In the genomic region with DNA sequence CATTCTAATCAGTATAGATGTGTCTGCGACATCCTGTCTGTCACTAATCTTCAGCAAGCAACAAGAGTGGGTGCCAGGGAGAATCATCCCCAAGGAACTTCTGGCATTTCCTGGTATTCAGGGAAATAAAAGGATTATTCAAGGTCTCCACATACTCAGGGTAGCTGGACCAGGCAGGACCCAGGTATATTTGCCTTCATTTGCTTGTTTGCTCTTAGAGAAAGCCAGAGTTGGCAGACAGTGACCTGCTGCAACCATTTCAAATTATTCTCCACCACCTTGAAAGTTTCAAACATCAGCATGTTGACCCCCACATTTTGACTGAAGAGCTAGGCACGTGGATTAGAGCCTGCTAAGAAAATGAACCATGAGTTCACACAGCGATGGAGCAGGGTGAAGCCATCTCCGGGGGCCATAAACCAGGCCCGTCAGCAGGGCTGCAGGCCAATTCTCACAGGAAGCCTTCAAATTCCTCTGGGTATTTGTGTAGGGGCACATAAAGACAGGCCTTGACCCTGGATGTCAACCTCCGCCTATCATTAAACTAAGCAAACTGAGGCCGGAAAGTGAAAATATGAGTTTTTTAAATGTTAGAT, we compare ENCODE assay signal across 11 cellular contexts. TPM values are rescaled to one million over a fixed set of nuclear protein-coding genes. Genes with fewer than 3 reads are reported as not detected.
A peak's percentile ranks its signal among the peaks of the same experiment; 100 is the strongest.
DNase-seq lines count a peak whose midpoint lies in the region; ATAC-seq and TF ChIP-seq lines count a peak whose summit lies in the region.
"Had no signal": no experiment of that assay in that cellular context is flagged by ENCODE, and none has a peak within 500 bp of the region (broad histone marks: within the 10 kb centered on the region; RNA-seq: fewer than 3 reads in every experiment).

No MANE protein-coding gene starts in this region.

- H3K27me3 Mint-ChIP-seq in osteocyte (ENCODE audit: unreplicated experiment), result no peaks in the 10 kb centered on the region

- no peaks in the 10 kb centered on the region for H3K9me3 Mint-ChIP-seq in osteocyte (ENCODE audit: unreplicated experiment)

- ATAC-seq in Right ventricle myocardium superior (ENCODE audit: poor library complexity) (peak; percentile 12), GM18505 (IDR thresholded peaks at IDR 0.05; ENCODE audit: unreplicated experiment) (no peak), HG03460 (IDR thresholded peaks at IDR 0.05; ENCODE audit: unreplicated experiment) (no peak)

- intact Hi-C loops in Right ventricle myocardium superior (cut with DNase I), result no loop called here

- no peaks in the 10 kb centered on the region for H4K20me1 ChIP-seq in SK-N-SH (ENCODE audit: insufficient read depth)

- no peak overlapping the region; a peak in 1 of 4 replicates for H3K4me3 ChIP-seq in SK-N-SH (ENCODE audit: low read depth in 2 of 2, low read length in 1 of 2)
- H3K4me3 ChIP-seq: SJCRH30 had no signal

- H3F3A ChIP-seq in SK-N-SH (replicated peaks; ENCODE audit: insufficient read depth), result peaks cover 67% of the 10 kb centered on the region

- H3K36me3 Mint-ChIP-seq in osteocyte (ENCODE audit: unreplicated experiment), result peaks cover 49% of the 10 kb centered on the region

- TF ChIP-seq CTCF in SK-N-SH (IDR thresholded peaks at IDR 0.05) (no peak), osteocyte (IDR thresholded peaks at IDR 0.05) (no peak)

- peak overlapping the region; percentile 46 for H3K4me3 Mint-ChIP-seq in osteocyte (ENCODE audit: unreplicated experiment)

- no peak for TF ChIP-seq EP300 in SK-N-SH (IDR thresholded peaks at IDR 0.05; ENCODE audit: borderline replicate concordance in 1 of 2, low read depth in 1 of 2, low read length in 1 of 2)

- H3K9ac ChIP-seq in SK-N-SH, result peak overlapping the region; percentile 38; the same call in 1 of the 2 replicates

- peaks cover 3 to 6% of the 10 kb centered on the region in 2 experiments for H3K36me3 ChIP-seq in SK-N-SH (replicated peaks in 1 of 2; ENCODE audit: control insufficient read depth in 1 of 2, insufficient read depth in 2 of 2, low read length in 1 of 2)

- H3K4me2 ChIP-seq in SK-N-SH, result peak overlapping the region; percentile 71

- CTCF ChIA-PET in SK-N-SH (lab: Yijun Ruan, JAX), result interaction anchor here (1.6 to 2.0 kb wide), 2 partner anchors 33 to 54 kb away, joined by 7 read pairs; partner anchors contain the start of gene TRAM2

- TF ChIP-seq POLR2A in GM18505 (IDR thresholded peaks at IDR 0.05; ENCODE audit: borderline replicate concordance, extremely low read depth, insufficient read depth, insufficient read length), result no peak

- H2AFZ ChIP-seq in SK-N-SH (ENCODE audit: low read depth), result no peak overlapping the region

- peak overlapping the region; percentile 87 for H3K27ac ChIP-seq in SK-N-SH (ENCODE audit: low read depth in 2 of 2, low read length in 1 of 2)
- H3K27ac ChIP-seq: SJCRH30 had no signal

- POLR2A ChIA-PET in SK-N-SH (lab: Yijun Ruan, JAX), result interaction anchor here (1.4 kb wide), 1 partner anchor 33 kb away, joined by 4 read pairs; the partner anchor contains the start of gene TRAM2

- H3K9me3 ChIP-seq in SK-N-SH, result no peaks in the 10 kb centered on the region
- H3K9me3 ChIP-seq: SJCRH30 had no signal

- peaks cover 85% of the 10 kb centered on the region for H3K79me2 ChIP-seq in SK-N-SH (ENCODE audit: insufficient read depth)

- H3K27me3 ChIP-seq in SK-N-SH (ENCODE audit: insufficient read depth), result no peaks in the 10 kb centered on the region
- H3K27me3 ChIP-seq: SJCRH30 had no signal

- H3K4me1 ChIP-seq in SK-N-SH (ENCODE audit: control insufficient read depth in 1 of 2, insufficient read depth in 2 of 2, low read depth in 1 of 2, low read length in 1 of 2), result peaks cover 72 to 86% of the 10 kb centered on the region in 2 experiments

- TF ChIP-seq RAD21 in SK-N-SH (IDR thresholded peaks at IDR 0.05; ENCODE audit: low read length), result no peak

- H3K27ac Mint-ChIP-seq in osteocyte (ENCODE audit: unreplicated experiment), result peak overlapping the region; percentile 92

- peaks cover 100% of the 10 kb centered on the region for H3K4me1 Mint-ChIP-seq in osteocyte (ENCODE audit: unreplicated experiment)

- no peaks in the 10 kb centered on the region for H3K9me2 ChIP-seq in SK-N-SH

- DNase-seq in Daoy (ENCODE audit: low read depth) (peak; percentile 56), SK-N-SH (no peak), Right ventricle myocardium superior (no peak), osteocyte (ENCODE audit: extremely low spot score, unreplicated experiment) (no peak), HT-29 (ENCODE audit: low spot score) (no peak), CD1c-positive myeloid dendritic cell (ENCODE audit: extremely low spot score) (no peak)
- DNase-seq: activated T-cell treated with anti-CD3 and anti-CD28 coated beads for 4 hours; SJCRH30; stimulated activated CD4-positive, alpha-beta T cell treated with anti-CD3 and anti-CD28 coated beads, Interleukin-1b, Interleukin-23, amount 100 ng/mL, for 48 hours had no signal

- 55% methylated on average over 7 of the region's 7 CpGs for WGBS in SK-N-SH (ENCODE audit: low lambda C conversion rate)

TF ChIP-seq in SK-N-SH, 30 proteins besides CTCF, POLR2A, EP300 and RAD21 (continues in another document):
- TF ChIP-seq MXI1 (IDR thresholded peaks at IDR 0.05; ENCODE audit: low read depth, low read length) (no peak), POLR2AphosphoS5 (IDR thresholded peaks at IDR 0.05; ENCODE audit: low read depth, low read length) (0 out of 2 replicates have a peak, but pooled peaks have one; percentile 14), MAX (IDR thresholded peaks at IDR 0.05; ENCODE audit: low read depth) (no peak), GATA2 (CRISPR knock-in tag; IDR thresholded peaks at IDR 0.05) (no peak), RCOR1 (IDR thresholded peaks at IDR 0.05; ENCODE audit: low read length) (no peak), YY1 (IDR thresholded peaks at IDR 0.05; ENCODE audit: low read depth) (no peak), PBX3 (IDR thresholded peaks at IDR 0.05) (peak; percentile 66), RXRA (IDR thresholded peaks at IDR 0.05; ENCODE audit: borderline replicate concordance, low read depth) (peak; percentile 18; the same call in 1 of the 2 replicates), TCF12 (IDR thresholded peaks at IDR 0.05) (peak; percentile 41; the same call in 1 of the 2 replicates), EZH2phosphoT487 (IDR thresholded peaks at IDR 0.05; ENCODE audit: borderline replicate concordance, low read depth) (no peak), NFIC (IDR thresholded peaks at IDR 0.05; ENCODE audit: borderline replicate concordance) (peak; percentile 64; the same call in 1 of the 2 replicates), MEF2A (IDR thresholded peaks at IDR 0.05; ENCODE audit: borderline replicate concordance, low read depth) (no peak)
- TF ChIP-seq, protein P1, sequence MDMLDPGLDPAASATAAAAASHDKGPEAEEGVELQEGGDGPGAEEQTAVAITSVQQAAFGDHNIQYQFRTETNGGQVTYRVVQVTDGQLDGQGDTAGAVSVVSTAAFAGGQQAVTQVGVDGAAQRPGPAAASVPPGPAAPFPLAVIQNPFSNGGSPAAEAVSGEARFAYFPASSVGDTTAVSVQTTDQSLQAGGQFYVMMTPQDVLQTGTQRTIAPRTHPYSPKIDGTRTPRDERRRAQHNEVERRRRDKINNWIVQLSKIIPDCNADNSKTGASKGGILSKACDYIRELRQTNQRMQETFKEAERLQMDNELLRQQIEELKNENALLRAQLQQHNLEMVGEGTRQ (IDR thresholded peaks at IDR 0.05; ENCODE audit: borderline replicate concordance, low read depth, low read length), result no peak
- TF ChIP-seq, protein P2, sequence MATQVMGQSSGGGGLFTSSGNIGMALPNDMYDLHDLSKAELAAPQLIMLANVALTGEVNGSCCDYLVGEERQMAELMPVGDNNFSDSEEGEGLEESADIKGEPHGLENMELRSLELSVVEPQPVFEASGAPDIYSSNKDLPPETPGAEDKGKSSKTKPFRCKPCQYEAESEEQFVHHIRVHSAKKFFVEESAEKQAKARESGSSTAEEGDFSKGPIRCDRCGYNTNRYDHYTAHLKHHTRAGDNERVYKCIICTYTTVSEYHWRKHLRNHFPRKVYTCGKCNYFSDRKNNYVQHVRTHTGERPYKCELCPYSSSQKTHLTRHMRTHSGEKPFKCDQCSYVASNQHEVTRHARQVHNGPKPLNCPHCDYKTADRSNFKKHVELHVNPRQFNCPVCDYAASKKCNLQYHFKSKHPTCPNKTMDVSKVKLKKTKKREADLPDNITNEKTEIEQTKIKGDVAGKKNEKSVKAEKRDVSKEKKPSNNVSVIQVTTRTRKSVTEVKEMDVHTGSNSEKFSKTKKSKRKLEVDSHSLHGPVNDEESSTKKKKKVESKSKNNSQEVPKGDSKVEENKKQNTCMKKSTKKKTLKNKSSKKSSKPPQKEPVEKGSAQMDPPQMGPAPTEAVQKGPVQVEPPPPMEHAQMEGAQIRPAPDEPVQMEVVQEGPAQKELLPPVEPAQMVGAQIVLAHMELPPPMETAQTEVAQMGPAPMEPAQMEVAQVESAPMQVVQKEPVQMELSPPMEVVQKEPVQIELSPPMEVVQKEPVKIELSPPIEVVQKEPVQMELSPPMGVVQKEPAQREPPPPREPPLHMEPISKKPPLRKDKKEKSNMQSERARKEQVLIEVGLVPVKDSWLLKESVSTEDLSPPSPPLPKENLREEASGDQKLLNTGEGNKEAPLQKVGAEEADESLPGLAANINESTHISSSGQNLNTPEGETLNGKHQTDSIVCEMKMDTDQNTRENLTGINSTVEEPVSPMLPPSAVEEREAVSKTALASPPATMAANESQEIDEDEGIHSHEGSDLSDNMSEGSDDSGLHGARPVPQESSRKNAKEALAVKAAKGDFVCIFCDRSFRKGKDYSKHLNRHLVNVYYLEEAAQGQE (IDR thresholded peaks at IDR 0.05; ENCODE audit: low read depth, low read length), result 0 out of 2 replicates have a peak, but pooled peaks have one; percentile 14

RNA-seq across cellular contexts. Expression of gene TRAM2, which starts 33.0 kb away (rescaled TPM):
- total RNA-seq in Daoy (2014; rRNA removed; shearing (Covaris generic)), result 31.3 and 39.1 TPM in 2 replicates
- polyA plus RNA-seq in SK-N-SH (2012; rRNA removed), result 26.4 and 36.0 TPM in 2 replicates
- polyA plus RNA-seq in SK-N-SH (2012; cell fraction: cytosol; rRNA removed), result 23.9 and 25.6 TPM in 2 replicates
- 39.6 and 52.6 TPM in 2 replicates for polyA plus RNA-seq in SK-N-SH (2012; cell fraction: nucleus; rRNA removed)
- total RNA-seq in Right ventricle myocardium superior (11.0 TPM), osteocyte (320 and 339 TPM in 2 replicates)
- total RNA-seq in HT-29 (2014; rRNA removed; shearing (Covaris generic)), result 4.1 and 4.6 TPM in 2 replicates
